In the genomic region with DNA sequence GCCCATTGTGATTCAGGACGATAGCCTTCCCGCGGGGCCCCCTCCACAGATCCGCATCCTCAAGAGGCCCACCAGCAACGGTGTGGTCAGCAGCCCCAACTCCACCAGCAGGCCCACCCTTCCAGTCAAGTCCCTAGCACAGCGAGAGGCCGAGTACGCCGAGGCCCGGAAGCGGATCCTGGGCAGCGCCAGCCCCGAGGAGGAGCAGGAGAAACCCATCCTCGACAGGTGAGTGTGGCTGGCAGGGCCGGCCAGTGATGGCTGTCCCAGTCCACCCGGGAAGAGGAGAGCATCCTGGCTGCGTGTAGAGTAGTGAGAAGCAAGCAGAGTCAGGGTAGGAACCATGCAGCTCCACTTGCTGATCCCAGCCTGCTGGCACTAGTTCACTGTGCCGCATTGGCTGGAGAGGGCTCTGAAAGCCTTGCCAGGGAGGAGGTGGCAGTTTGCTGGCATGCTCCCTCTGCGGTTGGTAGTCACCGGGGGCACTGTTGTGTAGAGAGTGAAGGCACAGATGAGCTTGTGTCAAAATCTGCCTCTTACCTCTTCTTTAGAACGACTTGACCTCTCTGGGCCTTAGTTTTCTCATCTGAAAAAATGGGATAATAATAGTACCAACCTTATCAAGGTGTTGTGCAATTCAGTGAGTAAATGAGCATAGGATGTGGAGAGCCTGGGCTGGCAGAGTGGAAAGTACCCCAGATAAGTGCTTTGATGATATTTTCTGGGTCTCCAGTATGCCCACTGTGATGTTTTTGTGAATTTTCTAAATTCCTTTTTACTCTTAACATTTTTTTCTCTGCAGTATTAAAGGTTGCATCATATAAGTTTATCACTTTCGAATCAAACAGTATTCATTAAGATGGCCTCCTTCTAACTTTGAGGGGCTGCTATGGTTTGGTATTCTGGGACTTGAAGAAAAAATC, we compare ENCODE assay signal across 12 cellular contexts. TPM values are rescaled to one million over a fixed set of nuclear protein-coding genes. Genes with fewer than 3 reads are reported as not detected.
DNase-seq lines count a peak whose midpoint lies in the region; ATAC-seq and TF ChIP-seq lines count a peak whose summit lies in the region.
"Had no signal": no experiment of that assay in that cellular context is flagged by ENCODE, and none has a peak within 500 bp of the region (broad histone marks: within the 10 kb centered on the region; RNA-seq: fewer than 3 reads in every experiment).

No MANE protein-coding gene starts in this region.

- peaks cover 49 to 61% (median 54%) of the 10 kb centered on the region in 3 donors for H3K4me1 ChIP-seq in skeletal muscle tissue (ENCODE audit: control insufficient read depth in 3 of 3, insufficient read depth in 3 of 3, low read length in 3 of 3)

- H3K9me3 ChIP-seq in skeletal muscle tissue (ENCODE audit: control insufficient read depth in 3 of 3, low read length in 3 of 3), result no peaks in the 10 kb centered on the region

- H3K36me3 ChIP-seq in skeletal muscle tissue (ENCODE audit: control insufficient read depth in 3 of 3, insufficient read depth in 3 of 3, low read length in 3 of 3), result peaks cover 23 to 30% (median 24%) of the 10 kb centered on the region in 3 donors

- intact Hi-C loops in activated CD4-positive, alpha-beta T cell treated with anti-CD3 and anti-CD28 coated beads, Interleukin-2, amount 10 ng/mL, durations not matched to agents 24 days and 14 days (cut with micrococcal nuclease), result no loop called here

- H3K27me3 Mint-ChIP-seq in activated CD4-positive, alpha-beta T cell treated with anti-CD3 and anti-CD28 coated beads, Interleukin-2, amount 10 ng/mL, durations not matched to agents 24 days and 14 days, result no peaks in the 10 kb centered on the region
- H3K27me3 Mint-ChIP-seq in WTC11 (ENCODE audit: low read depth), result no peaks in the 10 kb centered on the region; the same call in 1 of the 2 replicates

- H3K36me3 Mint-ChIP-seq in activated CD4-positive, alpha-beta T cell treated with anti-CD3 and anti-CD28 coated beads, Interleukin-2, amount 10 ng/mL, durations not matched to agents 24 days and 14 days (ENCODE audit: low read depth), result peaks cover 40% of the 10 kb centered on the region
- H3K36me3 Mint-ChIP-seq in WTC11, result peaks cover 26% of the 10 kb centered on the region

- peak; percentile 57 for DNase-seq in activated CD4-positive, alpha-beta T cell treated with anti-CD3 and anti-CD28 coated beads, Interleukin-2, amount 10 ng/mL, durations not matched to agents 24 days and 14 days
- no peak for DNase-seq in activated CD4-positive, alpha-beta T cell treated with anti-CD3 and anti-CD28 coated beads, Interleukin-2, amount 50 U/mL, for 1 hour
- DNase-seq in WTC11 (ENCODE audit: low spot score) (no peak), fibroblast of the aortic adventitia (ENCODE audit: low read depth) (peak; percentile 20), HuH-7.5 (ENCODE audit: low spot score) (no peak), iPS-NIHi7 (ENCODE audit: extremely low spot score) (no peak)
- DNase-seq: ACHN, amniotic stem cell, NCI-H2081 treated with DMSO at 0.1 percent for 48 hours had no signal

- no peaks in the 10 kb centered on the region for H3K9me3 Mint-ChIP-seq in activated CD4-positive, alpha-beta T cell treated with anti-CD3 and anti-CD28 coated beads, Interleukin-2, amount 10 ng/mL, durations not matched to agents 24 days and 14 days
- H3K9me3 Mint-ChIP-seq in WTC11, result no peaks in the 10 kb centered on the region

- no peaks in the 10 kb centered on the region for H3K27me3 ChIP-seq in skeletal muscle tissue (ENCODE audit: control insufficient read depth in 3 of 3, insufficient read depth in 3 of 3, low read length in 3 of 3)

- no peak for TF ChIP-seq CTCF in WTC11 (IDR thresholded peaks at IDR 0.05)
- TF ChIP-seq CTCF in fibroblast of the aortic adventitia (IDR thresholded peaks at IDR 0.05; ENCODE audit: insufficient read depth, low read length), result no peak

- H3K4me3 Mint-ChIP-seq in activated CD4-positive, alpha-beta T cell treated with anti-CD3 and anti-CD28 coated beads, Interleukin-2, amount 10 ng/mL, durations not matched to agents 24 days and 14 days, result no peak overlapping the region
- no peak overlapping the region for H3K4me3 Mint-ChIP-seq in WTC11

- CTCF ChIA-PET in WTC11 (lab: Charles Lee), result interaction anchor here (0.8 to 1.3 kb wide), 6 partner anchors 9 to 227 kb away, joined by 3 to 4 read pairs (median 4); a partner anchor contains a TSS

- peak overlapping the region in 1 of 3 donors; percentile 60 for H3K9ac ChIP-seq in skeletal muscle tissue (ENCODE audit: low read depth in 1 of 3, low read length in 3 of 3)

- peak overlapping the region; percentile 53 for H3K27ac Mint-ChIP-seq in activated CD4-positive, alpha-beta T cell treated with anti-CD3 and anti-CD28 coated beads, Interleukin-2, amount 10 ng/mL, durations not matched to agents 24 days and 14 days
- H3K27ac Mint-ChIP-seq in WTC11, result peak overlapping the region; percentile 33; the same call in 1 of the 2 replicates

- ATAC-seq in WTC11 (no peak; the same call in 1 of the 2 replicates), HG03095 (IDR thresholded peaks at IDR 0.05; ENCODE audit: unreplicated experiment) (no peak)

- no peak overlapping the region for H3K4me3 ChIP-seq in fibroblast of the aortic adventitia (ENCODE audit: low read depth, low read length)
- peak overlapping the region in 2 of 3 donors; percentile 38 to 49 for H3K4me3 ChIP-seq in skeletal muscle tissue (ENCODE audit: low read length in 3 of 3)

- no peak overlapping the region for H3K27ac ChIP-seq in skeletal muscle tissue (ENCODE audit: low read depth, low read length)

- peaks cover 46% of the 10 kb centered on the region for H3K4me1 Mint-ChIP-seq in activated CD4-positive, alpha-beta T cell treated with anti-CD3 and anti-CD28 coated beads, Interleukin-2, amount 10 ng/mL, durations not matched to agents 24 days and 14 days
- peaks cover 43% of the 10 kb centered on the region for H3K4me1 Mint-ChIP-seq in WTC11

- POLR2A ChIA-PET in WTC11 (lab: Charles Lee), result interaction anchor here (0.5 to 0.7 kb wide), 2 partner anchors 32 to 278 kb away, joined by 4 to 5 read pairs; no protein-coding TSS in a partner anchor

TF ChIP-seq in WTC11, 78 proteins besides CTCF, POLR2A, EP300 and RAD21 (continues in another document):
- TF ChIP-seq FOXP1 (CRISPR knock-in tag; IDR thresholded peaks at IDR 0.05; ENCODE audit: borderline replicate concordance) (no peak), PRRX2 (CRISPR knock-in tag; IDR thresholded peaks at IDR 0.05) (no peak), CREM (CRISPR knock-in tag; IDR thresholded peaks at IDR 0.05) (no peak)
- TF ChIP-seq, protein P1, sequence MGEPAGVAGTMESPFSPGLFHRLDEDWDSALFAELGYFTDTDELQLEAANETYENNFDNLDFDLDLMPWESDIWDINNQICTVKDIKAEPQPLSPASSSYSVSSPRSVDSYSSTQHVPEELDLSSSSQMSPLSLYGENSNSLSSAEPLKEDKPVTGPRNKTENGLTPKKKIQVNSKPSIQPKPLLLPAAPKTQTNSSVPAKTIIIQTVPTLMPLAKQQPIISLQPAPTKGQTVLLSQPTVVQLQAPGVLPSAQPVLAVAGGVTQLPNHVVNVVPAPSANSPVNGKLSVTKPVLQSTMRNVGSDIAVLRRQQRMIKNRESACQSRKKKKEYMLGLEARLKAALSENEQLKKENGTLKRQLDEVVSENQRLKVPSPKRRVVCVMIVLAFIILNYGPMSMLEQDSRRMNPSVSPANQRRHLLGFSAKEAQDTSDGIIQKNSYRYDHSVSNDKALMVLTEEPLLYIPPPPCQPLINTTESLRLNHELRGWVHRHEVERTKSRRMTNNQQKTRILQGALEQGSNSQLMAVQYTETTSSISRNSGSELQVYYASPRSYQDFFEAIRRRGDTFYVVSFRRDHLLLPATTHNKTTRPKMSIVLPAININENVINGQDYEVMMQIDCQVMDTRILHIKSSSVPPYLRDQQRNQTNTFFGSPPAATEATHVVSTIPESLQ (CRISPR knock-in tag; IDR thresholded peaks at IDR 0.05), result no peak
- TF ChIP-seq, protein P2, sequence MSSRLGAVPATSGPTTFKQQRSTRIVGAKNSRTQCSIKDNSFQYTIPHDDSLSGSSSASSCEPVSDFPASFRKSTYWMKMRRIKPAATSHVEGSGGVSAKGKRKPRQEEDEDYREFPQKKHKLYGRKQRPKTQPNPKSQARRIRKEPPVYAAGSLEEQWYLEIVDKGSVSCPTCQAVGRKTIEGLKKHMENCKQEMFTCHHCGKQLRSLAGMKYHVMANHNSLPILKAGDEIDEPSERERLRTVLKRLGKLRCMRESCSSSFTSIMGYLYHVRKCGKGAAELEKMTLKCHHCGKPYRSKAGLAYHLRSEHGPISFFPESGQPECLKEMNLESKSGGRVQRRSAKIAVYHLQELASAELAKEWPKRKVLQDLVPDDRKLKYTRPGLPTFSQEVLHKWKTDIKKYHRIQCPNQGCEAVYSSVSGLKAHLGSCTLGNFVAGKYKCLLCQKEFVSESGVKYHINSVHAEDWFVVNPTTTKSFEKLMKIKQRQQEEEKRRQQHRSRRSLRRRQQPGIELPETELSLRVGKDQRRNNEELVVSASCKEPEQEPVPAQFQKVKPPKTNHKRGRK (CRISPR knock-in tag; IDR thresholded peaks at IDR 0.05; ENCODE audit: borderline replicate concordance), result no peak

RNA-seq across cellular contexts. Expression of a gene that starts 26.5 kb away (rescaled TPM):
- 195 and 200 TPM in 2 replicates for total RNA-seq in activated CD4-positive, alpha-beta T cell treated with anti-CD3 and anti-CD28 coated beads, Interleukin-2, amount 10 ng/mL, durations not matched to agents 24 days and 14 days
- total RNA-seq in WTC11 (2021) (94.9 to 113 TPM (median 104 TPM) in 3 replicates), fibroblast of the aortic adventitia (ENCODE audit: low replicate concordance) (67.1 and 97.9 TPM in 2 replicates), skeletal muscle tissue (13.0 TPM)

RNA-seq across cellular contexts. Expression of a gene that starts 41.2 kb away (rescaled TPM):
- 20.4 and 20.8 TPM in 2 replicates for total RNA-seq in activated CD4-positive, alpha-beta T cell treated with anti-CD3 and anti-CD28 coated beads, Interleukin-2, amount 10 ng/mL, durations not matched to agents 24 days and 14 days
- total RNA-seq in WTC11 (2021) (16.6 to 18.0 TPM (median 17.5 TPM) in 3 replicates), fibroblast of the aortic adventitia (ENCODE audit: low replicate concordance) (16.5 and 18.6 TPM in 2 replicates), skeletal muscle tissue (12.0 TPM)

RNA-seq across cellular contexts. Expression of a gene that starts 43.7 kb away (rescaled TPM):
- total RNA-seq in activated CD4-positive, alpha-beta T cell treated with anti-CD3 and anti-CD28 coated beads, Interleukin-2, amount 10 ng/mL, durations not matched to agents 24 days and 14 days, result not detected in 2 replicates
- total RNA-seq in WTC11 (2021) (0.07 to 0.41 TPM in 2 of 3 replicates, not detected in the other), fibroblast of the aortic adventitia (ENCODE audit: low replicate concordance) (not detected in 2 replicates), skeletal muscle tissue (not detected)
- total RNA-seq: HT1080 had no signal

RNA-seq across cellular contexts. Expression of a gene that starts 47.0 kb away (rescaled TPM):
- total RNA-seq in activated CD4-positive, alpha-beta T cell treated with anti-CD3 and anti-CD28 coated beads, Interleukin-2, amount 10 ng/mL, durations not matched to agents 24 days and 14 days, result 74.1 and 76.8 TPM in 2 replicates
- total RNA-seq in WTC11 (2021) (29.8 to 33.9 TPM (median 30.4 TPM) in 3 replicates), fibroblast of the aortic adventitia (ENCODE audit: low replicate concordance) (71.5 and 73.9 TPM in 2 replicates), skeletal muscle tissue (40.2 TPM)

Comparison
In these comparisons a context has a peak if more than half of its experiments do, and no peak if none do; other contexts are left out.
1. DNase-seq: peak in activated CD4-positive, alpha-beta T cell treated with anti-CD3 and anti-CD28 coated beads, Interleukin-2, amount 10 ng/mL, durations not matched to agents 24 days and 14 days (single experiment) and fibroblast of the aortic adventitia (single experiment); none in activated CD4-positive, alpha-beta T cell treated with anti-CD3 and anti-CD28 coated beads, Interleukin-2, amount 50 U/mL, for 1 hour (single experiment), WTC11 (single experiment), HuH-7.5 (single experiment) and iPS-NIHi7 (single experiment).